25 cellular contexts compared by ENCODE assay signal in the genomic region with DNA sequence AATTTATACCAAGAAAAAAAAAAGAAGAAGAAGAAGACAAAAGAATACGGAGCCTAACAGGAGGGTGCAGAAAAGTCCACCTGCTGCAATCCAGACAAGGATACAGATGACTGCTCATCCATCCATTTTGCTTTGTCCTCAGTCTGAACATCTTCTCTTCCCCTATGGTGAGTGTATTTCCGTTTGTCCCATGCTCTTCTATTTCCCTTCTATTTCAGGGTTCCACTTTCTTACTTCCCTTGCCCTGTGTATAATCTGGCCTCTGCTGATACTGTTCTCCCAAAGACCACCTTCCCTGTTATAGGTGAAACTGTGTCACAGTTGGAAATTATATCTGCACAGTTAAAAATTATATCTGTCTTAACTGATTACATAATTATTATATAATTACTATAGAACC.
"Had no signal": no experiment of that assay in that cellular context is flagged by ENCODE, and none has a peak within 500 bp of the region (broad histone marks: within the 10 kb centered on the region; RNA-seq: fewer than 3 reads in every experiment).

No MANE protein-coding gene starts in this region.

- H3K9me3 ChIP-seq: left lung, lower lobe of right lung, pancreas, prostate gland, suprapubic skin, thoracic aorta, tibial artery, uterus had no signal

- DNase-seq: hypothalamus; immature natural killer cell; kidney; left colon; left lung; lower lobe of right lung; mammary epithelial cell; mesenchymal stem cell; naive thymus-derived CD8-positive, alpha-beta T cell; nucleus accumbens; pancreas; posterior cingulate gyrus; retina; right cardiac atrium; stimulated activated CD4-positive, alpha-beta T cell treated with anti-CD3 and anti-CD28 coated beads, Interleukin-12 subunit alpha, Interleukin-12 subunit beta, amount 100 ng/mL, for 4 hours; stimulated activated CD4-positive, alpha-beta T cell treated with anti-CD3 and anti-CD28 coated beads, Interleukin-4, amount 100 ng/mL, for 24 hours; stimulated activated naive CD4-positive, alpha-beta T cell; tibial artery; uterus had no signal

- H3K36me3 ChIP-seq: left lung, lower lobe of right lung, pancreas, prostate gland, suprapubic skin, thoracic aorta, tibial artery, uterus had no signal

- H3K27ac ChIP-seq: left lung, lower lobe of right lung, pancreas, prostate gland, skin epidermis, suprapubic skin, thoracic aorta, tibial artery, uterus had no signal

- H3K4me3 ChIP-seq: left lung, lower lobe of right lung, pancreas, prostate gland, skin epidermis, suprapubic skin, thoracic aorta, tibial artery, uterus had no signal

- H3K27me3 ChIP-seq: suprapubic skin, tibial artery, uterus had no signal

- ATAC-seq: left colon; left lung; lower lobe of right lung; naive thymus-derived CD8-positive, alpha-beta T cell; pancreas; right cardiac atrium; sciatic nerve; stimulated activated effector memory CD8-positive, alpha-beta T cell treated with anti-CD3 and anti-CD28 coated beads, Interleukin-12 subunit alpha, Interleukin-12 subunit beta, amount 100 ng/mL, for 72 hours had no signal

- FAIRE-seq: kidney, pancreas had no signal

- H3K4me1 ChIP-seq: left lung, lower lobe of right lung, pancreas, prostate gland, suprapubic skin, tibial artery, uterus had no signal
